In genomic region chr2:193584001-193584400, GRCh38 we compare ENCODE assay signal across 11 cellular contexts.
A peak's percentile ranks its signal among the peaks of the same experiment; 100 is the strongest.
DNase-seq lines count a peak whose midpoint lies in the region; ATAC-seq and TF ChIP-seq lines count a peak whose summit lies in the region.
"Had no signal": no experiment of that assay in that cellular context is flagged by ENCODE, and none has a peak within 500 bp of the region (broad histone marks: within the 10 kb centered on the region; RNA-seq: fewer than 3 reads in every experiment).

No MANE protein-coding gene starts in this region.

- H3K27ac ChIP-seq in GM23338 (ENCODE audit: low read depth) (no peak overlapping the region), foreskin keratinocyte (no peak overlapping the region), gastrocnemius medialis (no peak overlapping the region), body of pancreas (no peak overlapping the region)
- H3K27ac ChIP-seq: skin epidermis had no signal

- TF ChIP-seq POLR2A in gastrocnemius medialis (IDR thresholded peaks at IDR 0.05) = no peak
- TF ChIP-seq POLR2A in body of pancreas (IDR thresholded peaks at IDR 0.05) = no peak

- no peaks in the 10 kb centered on the region for H3F3A ChIP-seq in GM23338 (replicated peaks; ENCODE audit: low read depth)

- H3K9me3 ChIP-seq in gastrocnemius medialis = no peaks in the 10 kb centered on the region
- H3K9me3 ChIP-seq in body of pancreas = no peaks in the 10 kb centered on the region

- H3K27me3 Mint-ChIP-seq in GM23338 (ENCODE audit: insufficient read depth, low read depth, poor library complexity) = no peaks in the 10 kb centered on the region

- H3K4me3 Mint-ChIP-seq in GM23338 = no peak overlapping the region
- H3K4me3 Mint-ChIP-seq: T-helper 2 cell treated with Interferon-gamma antibody and Interleukin-4, amounts not matched to agents 5 μg/mL and 100 μg/mL, for 36 hours had no signal

- H2AFZ ChIP-seq in GM23338 = no peak overlapping the region

- H3K9me3 Mint-ChIP-seq in GM23338 = no peaks in the 10 kb centered on the region
- H3K9me3 Mint-ChIP-seq: T-helper 2 cell treated with Interferon-gamma antibody and Interleukin-4, amounts not matched to agents 5 μg/mL and 100 μg/mL, for 36 hours had no signal

- no peaks in the 10 kb centered on the region for H3K36me3 Mint-ChIP-seq in GM23338 (ENCODE audit: low read depth)

- intact Hi-C loops in gastrocnemius medialis (cut with DNase I; ENCODE audit: low total_unique reads) (no loop called here), body of pancreas (cut with DNase I) (no loop called here)

- no peak overlapping the region for H3K4me2 ChIP-seq in GM23338

- H4K20me1 ChIP-seq in GM23338 (replicated peaks; ENCODE audit: insufficient read depth) = no peaks in the 10 kb centered on the region; the same call in 1 of the 2 replicates

- H3K4me1 Mint-ChIP-seq in GM23338 = no peaks in the 10 kb centered on the region

- TF ChIP-seq CTCF in GM23338 (conservative IDR thresholded peaks at IDR 0.05; ENCODE audit: low read depth in 2 of 2) = peak; percentile 59 to 90
- TF ChIP-seq CTCF in foreskin keratinocyte (conservative IDR thresholded peaks at IDR 0.05) = peak; percentile 40
- no peak for TF ChIP-seq CTCF in gastrocnemius medialis (IDR thresholded peaks at IDR 0.05 in 4 of 5, conservative IDR thresholded peaks at IDR 0.05 in 1 of 5)
- TF ChIP-seq CTCF in body of pancreas (IDR thresholded peaks at IDR 0.05) = no peak

- in situ Hi-C loops in gastrocnemius medialis (cut with MboI; ENCODE audit: low sequenced_read_pairs in 4 of 4) = no loop called here

- H3K27me3 ChIP-seq in GM23338 (ENCODE audit: insufficient read depth) (no peaks in the 10 kb centered on the region), foreskin keratinocyte (no peaks in the 10 kb centered on the region), gastrocnemius medialis (no peaks in the 10 kb centered on the region), body of pancreas (no peaks in the 10 kb centered on the region)

- no peaks in the 10 kb centered on the region for H3K79me2 ChIP-seq in GM23338 (replicated peaks; ENCODE audit: insufficient read depth)

- H3K27ac Mint-ChIP-seq in GM23338 = peak overlapping the region; percentile 64; the same call in 1 of the 2 replicates
- H3K27ac Mint-ChIP-seq: T-helper 2 cell treated with Interferon-gamma antibody and Interleukin-4, amounts not matched to agents 5 μg/mL and 100 μg/mL, for 36 hours had no signal

- H3K36me3 ChIP-seq in GM23338 (ENCODE audit: insufficient read depth) = no peaks in the 10 kb centered on the region
- no peaks in the 10 kb centered on the region for H3K36me3 ChIP-seq in gastrocnemius medialis
- H3K36me3 ChIP-seq in body of pancreas (replicated peaks in 1 of 2; ENCODE audit: insufficient read depth in 1 of 2, low read depth in 2 of 2) = no peaks in the 10 kb centered on the region

- H3K4me3 ChIP-seq in GM23338 (no peak overlapping the region), gastrocnemius medialis (no peak overlapping the region), body of pancreas (no peak overlapping the region)
- H3K4me3 ChIP-seq: skin epidermis had no signal

- H3K4me1 ChIP-seq in GM23338 (ENCODE audit: insufficient read depth) = peaks cover 4% of the 10 kb centered on the region; the same call in 1 of the 2 replicates
- no peaks in the 10 kb centered on the region for H3K4me1 ChIP-seq in foreskin keratinocyte
- H3K4me1 ChIP-seq in gastrocnemius medialis = no peaks in the 10 kb centered on the region
- H3K4me1 ChIP-seq in body of pancreas = no peaks in the 10 kb centered on the region

- WGBS in body of pancreas, 2 donors = 46 to 52% methylated on average over 5 of the region's 5 CpGs

- ATAC-seq in GM23338 (peak; percentile 94), foreskin keratinocyte (peak; percentile 53), GM18520 (IDR thresholded peaks at IDR 0.05; ENCODE audit: unreplicated experiment) (no peak), gastrocnemius medialis (no peak), body of pancreas (no peak)

- peak; percentile 40 for DNase-seq in A172 (ENCODE audit: low spot score)
- peak; percentile 79 for DNase-seq in GM23338 (ENCODE audit: low spot score)
- DNase-seq in NCI-H748 treated with DMSO at 0.1 percent for 48 hours (lab: John Stamatoyannopoulos, UW) = peak; percentile 62
- DNase-seq in foreskin keratinocyte = peak in 1 of 2 donors; percentile 46
- DNase-seq in gastrocnemius medialis = no peak
- no peak for DNase-seq in body of pancreas
- no peak for DNase-seq in amniotic stem cell (lab: John Stamatoyannopoulos, UW)
- DNase-seq: hypothalamus had no signal

- no peaks in the 10 kb centered on the region for H3K9me2 ChIP-seq in GM23338 (ENCODE audit: insufficient read depth)

TF ChIP-seq in GM23338, 12 proteins besides CTCF, POLR2A, EP300 and RAD21 (continues in another document):
- TF ChIP-seq POLR2AphosphoS5 (IDR thresholded peaks at IDR 0.05; ENCODE audit: low read depth) (no peak), EZH2 (IDR thresholded peaks at IDR 0.05; ENCODE audit: low read depth, unreplicated experiment) (no peak), ZNF114 (CRISPR knock-in tag; IDR thresholded peaks at IDR 0.05) (no peak), CREB1 (CRISPR knock-in tag; IDR thresholded peaks at IDR 0.05; ENCODE audit: low read depth) (no peak), ZNF331 (CRISPR knock-in tag; IDR thresholded peaks at IDR 0.05; ENCODE audit: low read depth) (no peak), REST (IDR thresholded peaks at IDR 0.05; ENCODE audit: unreplicated experiment) (no peak), EZH2phosphoT487 (IDR thresholded peaks at IDR 0.05; ENCODE audit: unreplicated experiment) (no peak), STAT1 (IDR thresholded peaks at IDR 0.05; ENCODE audit: unreplicated experiment) (no peak), JUNB (IDR thresholded peaks at IDR 0.05; ENCODE audit: unreplicated experiment) (no peak), NANOG (IDR thresholded peaks at IDR 0.05; ENCODE audit: borderline replicate concordance) (no peak), ETS1 (IDR thresholded peaks at IDR 0.05) (no peak)

Comparison
In these comparisons a context has a peak if more than half of its experiments do, and no peak if none do; other contexts are left out.
1. DNase-seq: peak in A172 (single experiment), GM23338 (single experiment) and NCI-H748 treated with DMSO at 0.1 percent for 48 hours (single experiment); none in gastrocnemius medialis (0 of 2), body of pancreas (0 of 4) and amniotic stem cell (single experiment).
2. ATAC-seq: peak in GM23338 (single experiment) and foreskin keratinocyte (single experiment); none in GM18520 (single experiment), gastrocnemius medialis (0 of 2) and body of pancreas (single experiment).
3. CTCF ChIP-seq: peak in GM23338 (2 of 2) and foreskin keratinocyte (single experiment); none in gastrocnemius medialis (0 of 5) and body of pancreas (0 of 7).